ENCODE assay signal across 8 cellular contexts in the genomic region with DNA sequence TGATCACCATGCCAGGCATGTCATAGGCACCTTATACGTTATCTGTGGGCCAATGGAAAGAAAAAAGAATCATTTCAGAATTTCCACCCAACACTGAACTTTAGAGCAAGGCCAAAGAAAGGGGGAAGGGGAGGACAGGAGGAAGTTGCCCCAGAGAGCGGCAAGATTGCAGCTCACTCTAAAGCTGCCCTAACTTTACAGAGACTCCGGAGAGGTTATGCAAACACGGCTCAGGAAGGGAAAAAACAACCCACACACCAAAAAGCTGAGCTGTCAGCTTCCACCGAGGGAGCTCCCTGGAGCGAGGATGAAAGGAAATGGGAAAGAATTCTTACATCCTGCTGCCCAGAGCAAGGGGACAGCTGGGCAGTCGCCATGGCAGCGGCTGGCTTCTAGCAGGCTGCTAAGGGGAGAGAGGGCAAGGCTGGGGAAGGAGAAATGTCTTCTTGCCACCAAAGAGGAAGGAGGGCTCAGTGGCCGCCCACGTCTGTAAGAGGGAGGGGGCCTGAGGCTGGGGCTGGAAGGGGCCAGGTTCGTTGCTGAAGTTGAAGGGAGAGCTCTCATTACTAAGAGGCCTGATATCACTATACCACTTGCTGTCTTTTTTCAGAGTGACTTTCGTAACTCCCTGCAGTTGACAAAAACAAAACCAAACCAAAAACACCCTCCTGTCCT. TPM values are rescaled to one million over a fixed set of nuclear protein-coding genes. Genes with fewer than 3 reads are reported as not detected.
DNase-seq lines count a peak whose midpoint lies in the region; ATAC-seq and TF ChIP-seq lines count a peak whose summit lies in the region.

No MANE protein-coding gene starts in this region.

- H3K4me1 Mint-ChIP-seq in T-helper 2 cell treated with Interferon-gamma antibody and Interleukin-4, amounts not matched to agents 5 μg/mL and 100 μg/mL, for 36 hours (ENCODE audit: low read depth) = peaks cover 76% of the 10 kb centered on the region

- H3K4me3 Mint-ChIP-seq in T-helper 2 cell treated with Interferon-gamma antibody and Interleukin-4, amounts not matched to agents 5 μg/mL and 100 μg/mL, for 36 hours = peak overlapping the region; percentile 87

- peaks cover 91 to 100% (median 99%) of the 10 kb centered on the region in 6 donors for H3K4me1 ChIP-seq in spleen

- no peak for ATAC-seq in GM18505 (IDR thresholded peaks at IDR 0.05; ENCODE audit: unreplicated experiment)
- ATAC-seq in HG03354 (IDR thresholded peaks at IDR 0.05; ENCODE audit: poor library complexity, severe bottlenecking, unreplicated experiment) = peak; percentile 39
- ATAC-seq in GM19455 (IDR thresholded peaks at IDR 0.05; ENCODE audit: unreplicated experiment) = no peak

- H3K27me3 ChIP-seq in kidney epithelial cell (ENCODE audit: control insufficient read depth, insufficient read depth, low read length) (no peaks in the 10 kb centered on the region), spleen (replicated peaks in 1 of 7) (no peaks in the 10 kb centered on the region)

- H3K36me3 ChIP-seq in kidney epithelial cell (ENCODE audit: control insufficient read depth, insufficient read depth, low read length) (peaks cover 1% of the 10 kb centered on the region), spleen (peaks cover 0 to 23% (median 0%) of the 10 kb centered on the region in 6 donors)

- H3K9me3 ChIP-seq in spleen = no peaks in the 10 kb centered on the region

- H3K36me3 Mint-ChIP-seq in T-helper 2 cell treated with Interferon-gamma antibody and Interleukin-4, amounts not matched to agents 5 μg/mL and 100 μg/mL, for 36 hours (ENCODE audit: low read depth) = peaks cover 75% of the 10 kb centered on the region

- intact Hi-C loops in spleen (cut with DNase I; ENCODE audit: low total_unique reads) = no loop called here

- H3K27ac ChIP-seq in caudate nucleus (ENCODE audit: low read depth, low read length) = peak overlapping the region; percentile 64
- H3K27ac ChIP-seq in spleen = peak overlapping the region; percentile 90 to 97 (median 94)

- H3K27me3 Mint-ChIP-seq in T-helper 2 cell treated with Interferon-gamma antibody and Interleukin-4, amounts not matched to agents 5 μg/mL and 100 μg/mL, for 36 hours (ENCODE audit: low read depth) = no peaks in the 10 kb centered on the region

- peak overlapping the region; percentile 94 for H3K27ac Mint-ChIP-seq in T-helper 2 cell treated with Interferon-gamma antibody and Interleukin-4, amounts not matched to agents 5 μg/mL and 100 μg/mL, for 36 hours

- peak; percentile 84 for DNase-seq in T-helper 2 cell treated with Interferon-gamma antibody and Interleukin-4, amounts not matched to agents 5 μg/mL and 100 μg/mL, for 36 hours (ENCODE audit: low spot score)
- DNase-seq in caudate nucleus (lab: John Stamatoyannopoulos, UW) (peak in 39 of 61 donors; percentile 15 to 69 (median 40)), kidney epithelial cell (ENCODE audit: low read depth) (peak; percentile 60), spleen (peak; percentile 93), ACHN (no peak)

- no peaks in the 10 kb centered on the region for H3K9me3 Mint-ChIP-seq in T-helper 2 cell treated with Interferon-gamma antibody and Interleukin-4, amounts not matched to agents 5 μg/mL and 100 μg/mL, for 36 hours

- in situ Hi-C loops in ACHN (cut with HindIII; ENCODE audit: low pct_ligation_motif_present, low pct_unique_long_range_greater_than_20kb, low sequenced_read_pairs) = no loop called here

- H3K4me3 ChIP-seq in kidney epithelial cell (ENCODE audit: low read depth, low read length) (no peak overlapping the region), spleen (peak overlapping the region in 6 of 8 donors; percentile 14 to 63 (median 23))

- TF ChIP-seq POLR2A in GM18505 (IDR thresholded peaks at IDR 0.05; ENCODE audit: borderline replicate concordance, extremely low read depth, insufficient read depth, insufficient read length) = peak; percentile 58
- TF ChIP-seq POLR2A in spleen (IDR thresholded peaks at IDR 0.05) = peak in 1 of 3 donors; percentile 14

- 1 to 2% (median 2%) methylated on average over 12 of the region's 12 CpGs for WGBS in spleen, 5 donors

- TF ChIP-seq CTCF in kidney epithelial cell (IDR thresholded peaks at IDR 0.05; ENCODE audit: insufficient read depth, low read length, poor library complexity, severe bottlenecking) = no peak
- TF ChIP-seq CTCF in spleen (IDR thresholded peaks at IDR 0.05 in 8 of 11, conservative IDR thresholded peaks at IDR 0.05 in 3 of 11) = no peak

RNA-seq across cellular contexts. Expression of a gene that starts 18.2 kb away (rescaled TPM):
- 210 TPM in 2 replicates for total RNA-seq in kidney epithelial cell
- 100 to 1,000 TPM; 284 to 655 (median 457) TPM for total RNA-seq in spleen
- 100 to 1,000 TPM; 298 to 449 (median 303) TPM for polyA plus RNA-seq in spleen

RNA-seq across cellular contexts. Expression of a gene that starts 48.6 kb away (rescaled TPM):
- total RNA-seq in kidney epithelial cell (78.5 and 105 TPM in 2 replicates), spleen (10 to 100 TPM; 63.8 to 93.6 (median 73.6) TPM)
- polyA plus RNA-seq in spleen = 10 to 100 TPM; 17.8 to 32.7 (median 24.8) TPM
